Comparison of ENCODE assay signal across 10 cellular contexts in genomic region chr2:174342600-174343342, GRCh38. TPM values are rescaled to one million over a fixed set of nuclear protein-coding genes. Genes with fewer than 3 reads are reported as not detected.
DNase-seq lines count a peak whose midpoint lies in the region; ATAC-seq and TF ChIP-seq lines count a peak whose summit lies in the region.
"Had no signal": no experiment of that assay in that cellular context is flagged by ENCODE, and none has a peak within 500 bp of the region (broad histone marks: within the 10 kb centered on the region; RNA-seq: fewer than 3 reads in every experiment).

No MANE protein-coding gene starts in this region.

- H3K27ac ChIP-seq in SK-N-MC, result no peak overlapping the region
- H3K27ac ChIP-seq: left lung, Peyer's patch had no signal

- no peaks in the 10 kb centered on the region for H3K9me3 Mint-ChIP-seq in stimulated activated naive B cell treated with anti-CD40 and anti-IgM and Interleukin-4, amounts not matched to agents 10 μg/mL and 1 μg/mL and 100 μg/mL, for 72 hours

- H3K9ac ChIP-seq in SK-N-MC (ENCODE audit: insufficient read length), result peak overlapping the region; percentile 47

- TF ChIP-seq CTCF in fibroblast of villous mesenchyme (IDR thresholded peaks at IDR 0.05; ENCODE audit: insufficient read depth, low read depth, low read length), result no peak

- H3K36me3 ChIP-seq in SK-N-MC (ENCODE audit: insufficient read depth, low read length), result no peaks in the 10 kb centered on the region

- H3K4me3 Mint-ChIP-seq in stimulated activated naive B cell treated with anti-CD40 and anti-IgM and Interleukin-4, amounts not matched to agents 10 μg/mL and 1 μg/mL and 100 μg/mL, for 72 hours, result peak overlapping the region; percentile 67 to 77

- peaks cover 34 to 54% of the 10 kb centered on the region in 2 donors for H3K27me3 Mint-ChIP-seq in stimulated activated naive B cell treated with anti-CD40 and anti-IgM and Interleukin-4, amounts not matched to agents 10 μg/mL and 1 μg/mL and 100 μg/mL, for 72 hours

- peak overlapping the region; percentile 86 for H3K27ac Mint-ChIP-seq in stimulated activated naive B cell treated with anti-CD40 and anti-IgM and Interleukin-4, amounts not matched to agents 10 μg/mL and 1 μg/mL and 100 μg/mL, for 72 hours

- DNase-seq in activated naive CD4-positive, alpha-beta T cell treated with Interleukin-2 at 50 U/mL for 16 hours, result peak; percentile 29
- no peak for DNase-seq in activated naive CD4-positive, alpha-beta T cell treated with anti-CD3 and anti-CD28 coated beads, Interleukin-2, amount 50 U/mL, for 16 hours
- DNase-seq in SK-N-MC (ENCODE audit: low read depth, low spot score) (no peak), fibroblast of villous mesenchyme (ENCODE audit: low read depth) (no peak), T1000 (lab: John Stamatoyannopoulos, UW) (no peak), superior temporal gyrus (ENCODE audit: extremely low spot score) (no peak)
- no peak for DNase-seq in stimulated activated naive B cell treated with anti-CD40 and anti-IgM and Interleukin-4, amounts not matched to agents 10 μg/mL and 1 μg/mL and 100 μg/mL, for 72 hours
- DNase-seq: Peyer's patch had no signal

- no peak for ATAC-seq in stimulated activated naive B cell treated with anti-CD40 and anti-IgM and Interleukin-4, amounts not matched to agents 10 μg/mL and 1 μg/mL and 100 μg/mL, for 72 hours (replicated peaks)
- no peak for ATAC-seq in GM18861 (IDR thresholded peaks at IDR 0.05; ENCODE audit: unreplicated experiment)

- H3K4me3 ChIP-seq in SK-N-MC (peak overlapping the region; percentile 82), fibroblast of villous mesenchyme (ENCODE audit: low read depth, low read length) (peak overlapping the region; percentile 13)
- H3K4me3 ChIP-seq: left lung had no signal

- H3K9me3 ChIP-seq in SK-N-MC (ENCODE audit: low read depth, low read length), result no peaks in the 10 kb centered on the region
- H3K9me3 ChIP-seq: left lung had no signal

- peaks cover 11 to 12% of the 10 kb centered on the region in 2 donors for H3K36me3 Mint-ChIP-seq in stimulated activated naive B cell treated with anti-CD40 and anti-IgM and Interleukin-4, amounts not matched to agents 10 μg/mL and 1 μg/mL and 100 μg/mL, for 72 hours

- peaks cover 21 to 41% of the 10 kb centered on the region in 2 donors for H3K4me1 Mint-ChIP-seq in stimulated activated naive B cell treated with anti-CD40 and anti-IgM and Interleukin-4, amounts not matched to agents 10 μg/mL and 1 μg/mL and 100 μg/mL, for 72 hours

RNA-seq across cellular contexts. Expression of gene SP9, which starts 8.0 kb away (rescaled TPM):
- under 0.01 and 0.43 TPM in 2 replicates for total RNA-seq in fibroblast of villous mesenchyme
- total RNA-seq: left lung, Peyer's patch had no signal

RNA-seq across cellular contexts. Expression of gene SCRN3, which starts 52.8 kb away (rescaled TPM):
- 23.7 and 25.1 TPM in 2 replicates for total RNA-seq in fibroblast of villous mesenchyme
